In the genomic region with DNA sequence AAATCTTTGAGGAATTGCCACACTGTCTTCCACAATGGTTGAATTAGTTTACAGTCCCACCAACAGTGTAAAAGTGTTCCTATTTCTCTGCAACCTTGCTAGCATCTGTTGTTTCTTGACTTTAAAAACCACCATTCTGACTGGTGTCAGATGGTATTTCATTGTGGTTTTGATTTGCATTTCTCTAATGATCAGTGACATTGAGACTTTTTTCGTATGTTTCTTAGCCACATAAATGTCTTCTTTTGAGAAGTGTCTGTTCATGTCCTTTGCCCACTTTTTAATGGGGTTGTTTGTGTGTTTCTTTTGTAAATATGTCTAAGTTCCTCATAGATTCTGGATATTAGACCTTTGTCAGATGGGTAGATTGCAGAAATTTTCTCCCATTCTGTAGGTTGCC, we compare ENCODE assay signal across 10 cellular contexts. TPM values are rescaled to one million over a fixed set of nuclear protein-coding genes. Genes with fewer than 3 reads are reported as not detected.
"Had no signal": no experiment of that assay in that cellular context is flagged by ENCODE, and none has a peak within 500 bp of the region (broad histone marks: within the 10 kb centered on the region; RNA-seq: fewer than 3 reads in every experiment).

No MANE protein-coding gene starts in this region.

RNA-seq across cellular contexts. Expression of a gene that starts 6.1 kb away (rescaled TPM):
- total RNA-seq: LHCN-M2; MCF 10A; Right ventricle myocardium inferior; T-helper 1 cell treated with Interleukin-12 subunit alpha and Interleukin-12 subunit beta and Interleukin-4 antibody, amounts not matched to agents 30 ng/mL and 1 ng/mL, for 36 hours had no signal

RNA-seq across cellular contexts. Expression of a gene that starts 13.2 kb away (rescaled TPM):
- total RNA-seq: LHCN-M2; MCF 10A; OCI-LY7; PC-9; Right ventricle myocardium inferior; SJCRH30; T-cell; T-helper 1 cell treated with Interleukin-12 subunit alpha and Interleukin-12 subunit beta and Interleukin-4 antibody, amounts not matched to agents 30 ng/mL and 1 ng/mL, for 36 hours had no signal

RNA-seq across cellular contexts. Expression of a gene that starts 14.1 kb away (rescaled TPM):
- total RNA-seq: LHCN-M2; MCF 10A; OCI-LY7; PC-9; Right ventricle myocardium inferior; RPMI7951; SJCRH30; SK-MEL-5; T-cell; T-helper 1 cell treated with Interleukin-12 subunit alpha and Interleukin-12 subunit beta and Interleukin-4 antibody, amounts not matched to agents 30 ng/mL and 1 ng/mL, for 36 hours had no signal

RNA-seq across cellular contexts. Expression of a gene that starts 35.5 kb away (rescaled TPM):
- total RNA-seq: LHCN-M2; MCF 10A; OCI-LY7; PC-9; Right ventricle myocardium inferior; RPMI7951; SJCRH30; T-cell; T-helper 1 cell treated with Interleukin-12 subunit alpha and Interleukin-12 subunit beta and Interleukin-4 antibody, amounts not matched to agents 30 ng/mL and 1 ng/mL, for 36 hours had no signal

RNA-seq across cellular contexts. Expression of a gene that starts 46.4 kb away (rescaled TPM):
- total RNA-seq: LHCN-M2; MCF 10A; OCI-LY7; PC-9; Right ventricle myocardium inferior; RPMI7951; SJCRH30; SK-MEL-5; T-cell; T-helper 1 cell treated with Interleukin-12 subunit alpha and Interleukin-12 subunit beta and Interleukin-4 antibody, amounts not matched to agents 30 ng/mL and 1 ng/mL, for 36 hours had no signal
